8 cellular contexts compared by ENCODE assay signal in genomic region chr14:68577802-68578431, GRCh38.
A peak's percentile ranks its signal among the peaks of the same experiment; 100 is the strongest.
DNase-seq lines count a peak whose midpoint lies in the region; ATAC-seq, FAIRE-seq and TF ChIP-seq lines count a peak whose summit lies in the region.
"Not testable (repeated sequence)": the region's sequence is repeated elsewhere in the genome, so short reads cannot be mapped to it uniquely, and the experiment has no call there.

No MANE protein-coding gene starts in this region.

- peak; percentile 91 to 94 for ATAC-seq in lower lobe of right lung

- H3K9me3 ChIP-seq in MG63, lower lobe of right lung: not testable (repeated sequence)

- H3K27ac ChIP-seq in coronary artery, result peak overlapping the region in 1 of 2 donors; percentile 73
- peak overlapping the region; percentile 75 for H3K27ac ChIP-seq in lower lobe of right lung

- not testable (repeated sequence) for TF ChIP-seq CTCF in coronary artery (IDR thresholded peaks at IDR 0.05); lower lobe of right lung (IDR thresholded peaks at IDR 0.05)

- peaks cover 40% of the 10 kb centered on the region for H3K4me1 ChIP-seq in lower lobe of right lung

- not testable (repeated sequence) for H3K36me3 ChIP-seq in MG63, lower lobe of right lung

- peak; percentile 98 for FAIRE-seq in urothelium cell line (lab: Jason Lieb, UNC)

- H3K4me3 ChIP-seq in MG63, coronary artery, lower lobe of right lung: not testable (repeated sequence)

- peak; percentile 98 for DNase-seq in EL
- DNase-seq in MG63, result peak; percentile 41
- peak; percentile 33 for DNase-seq in SKM-1 treated with dmso at 0.1 percent for 144 hours (lab: John Stamatoyannopoulos, UW; ENCODE audit: unreplicated experiment)
- DNase-seq in coronary artery (ENCODE audit: low spot score), result peak; percentile 87
- DNase-seq in glomerular endothelial cell (ENCODE audit: extremely low read depth, low read depth, low spot score), result peak; percentile 90
- peak; percentile 88 for DNase-seq in lower lobe of right lung
- peak; percentile 95 for DNase-seq in pulmonary artery endothelial cell (ENCODE audit: low read depth, low spot score)
- peak; percentile 95 for DNase-seq in urothelium cell line (ENCODE audit: low spot score)

- intact Hi-C loops in lower lobe of right lung (cut with DNase I), result not testable (repeated sequence)

- H3K27me3 ChIP-seq in MG63; lower lobe of right lung (ENCODE audit: low read depth): not testable (repeated sequence)

Comparison
In these comparisons a context has a peak if more than half of its experiments do, and no peak if none do; other contexts are left out.
1. DNase-seq: peak in every context shown above with its lines; median percentile 98 in EL; 95 in pulmonary artery endothelial cell; 95 in urothelium cell line; 90 in glomerular endothelial cell; 88 in lower lobe of right lung; 87 in coronary artery; 41 in MG63; 33 in SKM-1 treated with dmso at 0.1 percent for 144 hours.